8 cellular contexts compared by ENCODE assay signal in the genomic region with DNA sequence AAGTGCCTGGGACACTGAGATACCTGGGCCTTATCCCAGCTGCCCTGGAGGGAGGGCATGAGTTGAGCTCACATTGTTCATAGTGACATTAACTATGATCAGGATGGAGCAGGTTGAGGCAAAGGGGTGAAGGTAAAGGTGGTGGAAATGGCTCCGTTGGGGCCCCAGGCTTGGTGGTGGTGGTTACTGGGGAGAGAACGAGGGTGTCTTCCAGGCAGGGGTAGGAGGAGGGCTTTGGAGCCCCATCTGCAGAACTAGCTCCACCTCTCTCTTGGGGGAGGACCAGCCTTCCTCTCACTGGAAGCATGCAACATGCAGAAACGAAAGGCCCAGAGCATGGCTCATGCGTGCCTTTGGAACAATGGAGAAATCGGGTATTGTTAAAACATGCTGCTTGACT.
A peak's percentile ranks its signal among the peaks of the same experiment; 100 is the strongest.
DNase-seq lines count a peak whose midpoint lies in the region; ATAC-seq and TF ChIP-seq lines count a peak whose summit lies in the region.

No MANE protein-coding gene starts in this region.

- POLR2A ChIA-PET in OCI-LY7 (lab: Charles Lee) = interaction anchor here (0.6 to 0.8 kb wide), 3 partner anchors 10 to 1026 kb away, joined by 3 to 4 read pairs (median 4); no protein-coding TSS in a partner anchor

- no peak overlapping the region for H2AFZ ChIP-seq in H9 (ENCODE audit: low read length)
- no peak overlapping the region for H2AFZ ChIP-seq in OCI-LY7 (ENCODE audit: low read length)
- H2AFZ ChIP-seq in neuronal stem cell (ENCODE audit: low read length) = no peak overlapping the region

- no peaks in the 10 kb centered on the region for H3K23me2 ChIP-seq in H9 (ENCODE audit: insufficient read length, low read depth, low read length, poor library complexity, severe bottlenecking)

- no peak overlapping the region for H3K18ac ChIP-seq in H9 (ENCODE audit: insufficient read length, low read depth, low read length)
- peak overlapping the region; percentile 13 for H3K18ac ChIP-seq in neuronal stem cell (ENCODE audit: low read length)

- DNase-seq in H9 (no peak), OCI-LY7 (ENCODE audit: low spot score) (no peak), neuronal stem cell (ENCODE audit: low spot score) (no peak), NCI-H1092 treated with DMSO at 0.1 percent for 48 hours (lab: John Stamatoyannopoulos, UW) (no peak), psoas muscle (no peak), NCI-H2227 (lab: John Stamatoyannopoulos, UW; ENCODE audit: unreplicated experiment) (no peak)
- DNase-seq in stimulated activated CD4-positive, alpha-beta T cell treated with anti-CD3 and anti-CD28 coated beads, Interleukin-4, amount 100 ng/mL, for 4 hours = no peak

- H3K27ac Mint-ChIP-seq in H9 = peak overlapping the region in 2 of 3 experiments; percentile 19 to 44; a peak in 3 of 7 replicates

- no peaks in the 10 kb centered on the region for H3K9me2 ChIP-seq in OCI-LY7 (ENCODE audit: insufficient read depth, low read length)

- no peak overlapping the region for H3K23ac ChIP-seq in H9 (ENCODE audit: insufficient read length, low read depth, low read length)
- no peak overlapping the region for H3K23ac ChIP-seq in neuronal stem cell (ENCODE audit: low read depth, low read length, poor library complexity)

- H3K14ac ChIP-seq in H9 (ENCODE audit: insufficient read depth, low read length) (no peak overlapping the region), neuronal stem cell (ENCODE audit: low read length) (no peak overlapping the region)

- H3K4me3 ChIP-seq in OCI-LY7 (ENCODE audit: low read depth, low read length, poor library complexity, severe bottlenecking) (no peak overlapping the region), neuronal stem cell (ENCODE audit: low read length in 2 of 2) (no peak overlapping the region), psoas muscle (no peak overlapping the region)

- no peaks in the 10 kb centered on the region for H3K27me3 ChIP-seq in H9 (ENCODE audit: insufficient read depth, low read length)
- no peaks in the 10 kb centered on the region for H3K27me3 ChIP-seq in neuronal stem cell (ENCODE audit: control insufficient read depth in 3 of 3, insufficient read depth in 3 of 3, low read depth in 1 of 3, low read length in 3 of 3)
- H3K27me3 ChIP-seq in psoas muscle (ENCODE audit: insufficient read depth in 3 of 3, low read length in 2 of 3) = no peaks in the 10 kb centered on the region

- CTCF ChIA-PET in OCI-LY7 (lab: Charles Lee; ENCODE audit: unreplicated experiment) = no interaction called here

- H2BK5ac ChIP-seq in H9 (ENCODE audit: insufficient read length, low read length) = no peak overlapping the region
- no peak overlapping the region for H2BK5ac ChIP-seq in neuronal stem cell (ENCODE audit: low read length)

- H3K4me3 Mint-ChIP-seq in H9 = no peak overlapping the region

- no peaks in the 10 kb centered on the region for H3K9me3 ChIP-seq in H9 (ENCODE audit: control insufficient read depth, low read depth, low read length)
- no peaks in the 10 kb centered on the region for H3K9me3 ChIP-seq in OCI-LY7 (ENCODE audit: low read length)
- H3K9me3 ChIP-seq in neuronal stem cell (replicated peaks in 1 of 2; ENCODE audit: control insufficient read depth in 2 of 2, insufficient read depth in 1 of 2, low read depth in 1 of 2, low read length in 2 of 2) = no peaks in the 10 kb centered on the region
- H3K9me3 ChIP-seq in psoas muscle = no peaks in the 10 kb centered on the region

- no peak overlapping the region for H2AK5ac ChIP-seq in H9 (ENCODE audit: insufficient read length, low read length)
- H2AK5ac ChIP-seq in neuronal stem cell (ENCODE audit: low read depth, low read length) = no peak overlapping the region

- peak; percentile 11 for ATAC-seq in GM18907 (IDR thresholded peaks at IDR 0.05; ENCODE audit: unreplicated experiment)
- no peak for ATAC-seq in psoas muscle

- H3K79me1 ChIP-seq in H9 (ENCODE audit: insufficient read depth, low read depth, low read length, poor library complexity, severe bottlenecking) = no peaks in the 10 kb centered on the region
- H3K79me1 ChIP-seq in neuronal stem cell (ENCODE audit: low read depth, low read length) = no peaks in the 10 kb centered on the region

- H3K36me3 ChIP-seq in OCI-LY7 (ENCODE audit: insufficient read depth, low read length) (no peaks in the 10 kb centered on the region), neuronal stem cell (replicated peaks in 1 of 2; ENCODE audit: control insufficient read depth in 2 of 2, insufficient read depth in 2 of 2, low read length in 2 of 2) (no peaks in the 10 kb centered on the region), psoas muscle (ENCODE audit: insufficient read depth in 1 of 2, low read depth in 1 of 2) (no peaks in the 10 kb centered on the region)

- H2BK120ac ChIP-seq in H9 (ENCODE audit: low read depth, low read length, poor library complexity, severe bottlenecking) = no peak overlapping the region
- H2BK120ac ChIP-seq in neuronal stem cell (ENCODE audit: low read depth, low read length) = no peak overlapping the region

- H3K27ac ChIP-seq in H9 (ENCODE audit: insufficient read length, low read depth, low read length) (no peak overlapping the region), OCI-LY7 (ENCODE audit: low read depth, low read length, poor library complexity, severe bottlenecking) (no peak overlapping the region), neuronal stem cell (replicated peaks; ENCODE audit: low read length) (no peak overlapping the region), psoas muscle (no peak overlapping the region)

- H4K8ac ChIP-seq in H9 (replicated peaks; ENCODE audit: insufficient read length, low read depth, low read length) (no peak overlapping the region), neuronal stem cell (ENCODE audit: low read depth, low read length) (no peak overlapping the region)

- BruUV-seq in OCI-LY7 (replicated peaks; lab: Mats Ljungman, UMichigan) = no TSS peak

- no peaks in the 10 kb centered on the region; the same call in 1 of the 2 replicates for H3K4me1 ChIP-seq in H9 (ENCODE audit: insufficient read depth, low read length)
- peaks cover 25% of the 10 kb centered on the region for H3K4me1 ChIP-seq in OCI-LY7 (ENCODE audit: insufficient read depth, low read length, poor library complexity, severe bottlenecking)
- H3K4me1 ChIP-seq in neuronal stem cell (ENCODE audit: control insufficient read depth in 2 of 2, insufficient read depth in 1 of 2, low read depth in 1 of 2, low read length in 2 of 2) = peaks cover 21 to 23% of the 10 kb centered on the region in 2 donors
- H3K4me1 ChIP-seq in psoas muscle = no peaks in the 10 kb centered on the region

- no CpG with 5 or more reads among the region's 5 CpGs for WGBS in H9 (ENCODE audit: extremely low coverage, insufficient read length, low lambda C conversion rate)
- no CpG with 5 or more reads among the region's 5 CpGs for WGBS in neuronal stem cell (ENCODE audit: extremely low coverage in 2 of 2, insufficient read length in 2 of 2, insufficient replicate concordance in 1 of 2), 2 donors
- WGBS in psoas muscle, 3 donors = 84 to 88% (median 87%) methylated on average over 5 of the region's 5 CpGs

- H4K20me1 ChIP-seq in H9 (ENCODE audit: control insufficient read depth, insufficient read depth, insufficient read length) = no peaks in the 10 kb centered on the region
- no peaks in the 10 kb centered on the region for H4K20me1 ChIP-seq in OCI-LY7 (ENCODE audit: insufficient read depth, low read length)

- H3K36me3 Mint-ChIP-seq in H9 (ENCODE audit: insufficient read depth in 1 of 3, low read depth in 3 of 3) = no peaks in the 10 kb centered on the region

- peaks cover 28 to 44% of the 10 kb centered on the region in 2 experiments for H3K4me1 Mint-ChIP-seq in H9

- no peak for TF ChIP-seq CTCF in H9 (conservative IDR thresholded peaks at IDR 0.05)
- no peak for TF ChIP-seq CTCF in OCI-LY7 (conservative IDR thresholded peaks at IDR 0.05; ENCODE audit: low read length)
- no peak for TF ChIP-seq CTCF in psoas muscle (IDR thresholded peaks at IDR 0.05)

- H3K9ac ChIP-seq in H9 (ENCODE audit: extremely low read depth, insufficient read length, low read length) (no peak overlapping the region), neuronal stem cell (ENCODE audit: low read depth, low read length, poor library complexity) (no peak overlapping the region)

- H3K9me3 Mint-ChIP-seq in H9 = no peaks in the 10 kb centered on the region; a peak in 1 of 5 replicates

- H3K4me2 ChIP-seq in H9 (ENCODE audit: insufficient read depth, insufficient read length, low read length) (no peak overlapping the region), OCI-LY7 (ENCODE audit: low read length) (peak overlapping the region; percentile 34), neuronal stem cell (ENCODE audit: insufficient read depth, low read length, poor library complexity, severe bottlenecking) (no peak overlapping the region)

- intact Hi-C loops in OCI-LY7 (cut with micrococcal nuclease; ENCODE audit: unreplicated experiment) = no loop called here
- intact Hi-C loops in psoas muscle (cut with DNase I) = no loop called here

- H3K27me3 Mint-ChIP-seq in H9 (ENCODE audit: low read depth) = no peaks in the 10 kb centered on the region; the same call in 1 of the 2 replicates

- no peak overlapping the region for H3K56ac ChIP-seq in H9 (ENCODE audit: insufficient read length, low read depth, low read length)

- no peak overlapping the region for H3T11ph ChIP-seq in H9 (ENCODE audit: low read length)

- H3K79me2 ChIP-seq in H9 (ENCODE audit: insufficient read depth, low read length) (no peaks in the 10 kb centered on the region), OCI-LY7 (ENCODE audit: insufficient read depth, low read depth, low read length) (no peaks in the 10 kb centered on the region)

- H2BK20ac ChIP-seq in H9 (ENCODE audit: low read depth, low read length, poor library complexity, severe bottlenecking) = no peak overlapping the region

- no peak overlapping the region for H2BK15ac ChIP-seq in H9 (ENCODE audit: low read depth, low read length)
- H2BK15ac ChIP-seq in neuronal stem cell (ENCODE audit: low read length) = no peak overlapping the region

- H2BK12ac ChIP-seq in H9 (ENCODE audit: insufficient read length, low read depth, low read length) (no peak overlapping the region), neuronal stem cell (ENCODE audit: low read length) (no peak overlapping the region)

- H4K5ac ChIP-seq in H9 (ENCODE audit: insufficient read length, low read depth, low read length) = no peak overlapping the region

- no peak overlapping the region for H4K91ac ChIP-seq in H9 (ENCODE audit: insufficient read length, low read depth, low read length)
- H4K91ac ChIP-seq in neuronal stem cell (ENCODE audit: low read depth, low read length, poor library complexity) = no peak overlapping the region

- H3K4ac ChIP-seq in H9 (ENCODE audit: low read depth, low read length) (no peak overlapping the region), neuronal stem cell (ENCODE audit: low read length) (no peak overlapping the region)
